Comparison of ENCODE assay signal across 11 cellular contexts in the genomic region with DNA sequence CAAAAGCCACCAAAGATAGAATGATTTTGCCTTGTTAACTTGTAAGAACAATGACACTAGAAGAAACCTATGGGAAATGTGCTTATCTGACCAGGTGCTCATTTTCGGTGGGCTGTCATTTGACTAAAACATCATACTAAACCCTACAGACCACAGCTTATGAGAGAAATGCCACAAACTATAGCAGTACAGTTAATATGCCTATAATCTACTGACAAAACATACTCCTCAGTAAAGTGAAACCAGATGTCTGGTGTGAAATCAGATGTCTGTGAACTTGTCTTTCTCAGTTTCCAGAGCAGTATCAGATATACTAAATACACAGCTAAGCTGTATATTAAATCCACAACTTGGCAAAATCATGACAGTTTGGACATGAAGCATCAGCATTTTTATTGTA. TPM values are rescaled to one million over a fixed set of nuclear protein-coding genes. Genes with fewer than 3 reads are reported as not detected.
DNase-seq lines count a peak whose midpoint lies in the region; ATAC-seq and TF ChIP-seq lines count a peak whose summit lies in the region.
"Had no signal": no experiment of that assay in that cellular context is flagged by ENCODE, and none has a peak within 500 bp of the region (broad histone marks: within the 10 kb centered on the region; RNA-seq: fewer than 3 reads in every experiment).

No MANE protein-coding gene starts in this region.

- peaks cover 0 to 20% of the 10 kb centered on the region in 2 donors for H3K36me3 ChIP-seq in gastrocnemius medialis
- peaks cover 19% of the 10 kb centered on the region for H3K36me3 ChIP-seq in lower lobe of right lung
- H3K36me3 ChIP-seq: colonic mucosa had no signal

- TF ChIP-seq CTCF in gastrocnemius medialis (IDR thresholded peaks at IDR 0.05 in 4 of 5, conservative IDR thresholded peaks at IDR 0.05 in 1 of 5) (no peak), lower lobe of right lung (IDR thresholded peaks at IDR 0.05) (no peak)

- CTCF ChIA-PET in HEK293T (lab: Yijun Ruan, JAX): no interaction called here

- no peaks in the 10 kb centered on the region for H3K27me3 Mint-ChIP-seq in T-helper 17 cell

- POLR2A ChIA-PET in HEK293T (lab: Yijun Ruan, JAX): no interaction called here

- ATAC-seq in GM18517 (IDR thresholded peaks at IDR 0.05; ENCODE audit: unreplicated experiment) (peak; percentile 59), GM21529 (IDR thresholded peaks at IDR 0.05; ENCODE audit: unreplicated experiment) (peak; percentile 46), HG03280 (IDR thresholded peaks at IDR 0.05; ENCODE audit: unreplicated experiment) (peak; percentile 57), T-helper 17 cell (no peak), gastrocnemius medialis (no peak), lower lobe of right lung (no peak)

- H3K9me3 ChIP-seq in T-helper 17 cell (ENCODE audit: control insufficient read depth, low read length, poor library complexity, severe bottlenecking) (no peaks in the 10 kb centered on the region), gastrocnemius medialis (no peaks in the 10 kb centered on the region), lower lobe of right lung (no peaks in the 10 kb centered on the region)
- H3K9me3 ChIP-seq: colonic mucosa had no signal

- no peak overlapping the region for H3K27ac Mint-ChIP-seq in T-helper 17 cell

- H3K27ac ChIP-seq in gastrocnemius medialis: no peak overlapping the region
- no peak overlapping the region for H3K27ac ChIP-seq in lower lobe of right lung
- H3K27ac ChIP-seq: colonic mucosa, PC-9 had no signal

- peaks cover 14 to 29% of the 10 kb centered on the region in 2 donors for H3K4me1 ChIP-seq in gastrocnemius medialis
- peaks cover 18% of the 10 kb centered on the region for H3K4me1 ChIP-seq in lower lobe of right lung
- H3K4me1 ChIP-seq: colonic mucosa had no signal

- in situ Hi-C loops in gastrocnemius medialis (cut with MboI; ENCODE audit: low sequenced_read_pairs in 4 of 4): loop anchor here in 2 of 4 donors (25.0 kb wide), 2 partner anchors 653 to 928 kb away; partner anchors contain the start of genes DOCK4 (in 1 of the 2), LSMEM1 (in 1 of the 2) and ZNF277 (in 1 of the 2)

- TF ChIP-seq POLR2A in gastrocnemius medialis (IDR thresholded peaks at IDR 0.05): no peak

- H3K4me3 Mint-ChIP-seq in T-helper 17 cell: no peak overlapping the region

- peaks cover 30% of the 10 kb centered on the region for H3K4me1 Mint-ChIP-seq in T-helper 17 cell

- no peak overlapping the region for H3K4me3 ChIP-seq in gastrocnemius medialis
- no peak overlapping the region for H3K4me3 ChIP-seq in lower lobe of right lung
- H3K4me3 ChIP-seq: colonic mucosa, PC-9 had no signal

- no peaks in the 10 kb centered on the region for H3K27me3 ChIP-seq in gastrocnemius medialis
- no peaks in the 10 kb centered on the region for H3K27me3 ChIP-seq in lower lobe of right lung (ENCODE audit: low read depth)
- H3K27me3 ChIP-seq: colonic mucosa had no signal

- DNase-seq in dedifferentiated amniotic fluid mesenchymal stem cell (ENCODE audit: extremely low spot score): peak; percentile 32
- DNase-seq in T-helper 17 cell: no peak
- DNase-seq in HEK293T (ENCODE audit: extremely low spot score): no peak
- no peak for DNase-seq in gastrocnemius medialis
- DNase-seq in lower lobe of right lung: no peak
- DNase-seq: activated CD8-positive, alpha-beta memory T cell treated with anti-CD3 and anti-CD28 coated beads for 24 hours; colonic mucosa; PC-9 had no signal

- H3K36me3 Mint-ChIP-seq in T-helper 17 cell (ENCODE audit: low read depth): peaks cover 18% of the 10 kb centered on the region

- intact Hi-C loops in gastrocnemius medialis (cut with DNase I; ENCODE audit: low total_unique reads) (no loop called here), lower lobe of right lung (cut with DNase I) (no loop called here)

TF ChIP-seq in HEK293T, 16 proteins besides CTCF, POLR2A, EP300 and RAD21:
- TF ChIP-seq FOXM1 (IDR thresholded peaks at IDR 0.05; ENCODE audit: borderline replicate concordance): no peak
- no peak for TF ChIP-seq BHLHE40 (IDR thresholded peaks at IDR 0.05; ENCODE audit: borderline replicate concordance)
- TF ChIP-seq TARDBP (IDR thresholded peaks at IDR 0.05): no peak
- no peak for TF ChIP-seq NFRKB (IDR thresholded peaks at IDR 0.05)
- TF ChIP-seq L3MBTL2 (conservative IDR thresholded peaks at IDR 0.05): no peak
- no peak for TF ChIP-seq ELF4 (IDR thresholded peaks at IDR 0.05)
- no peak for TF ChIP-seq FOXA1 (IDR thresholded peaks at IDR 0.05)
- TF ChIP-seq SP1 (IDR thresholded peaks at IDR 0.05): no peak
- TF ChIP-seq ZNF384 (IDR thresholded peaks at IDR 0.05): no peak
- no peak for TF ChIP-seq CTBP1 (IDR thresholded peaks at IDR 0.05; ENCODE audit: borderline replicate concordance)
- no peak for TF ChIP-seq HDGF (IDR thresholded peaks at IDR 0.05; ENCODE audit: borderline replicate concordance)
- no peak for TF ChIP-seq ARNT (IDR thresholded peaks at IDR 0.05)
- no peak for TF ChIP-seq FOXK2 (IDR thresholded peaks at IDR 0.05)
- TF ChIP-seq SUZ12 (IDR thresholded peaks at IDR 0.05): no peak
- TF ChIP-seq, protein P1, sequence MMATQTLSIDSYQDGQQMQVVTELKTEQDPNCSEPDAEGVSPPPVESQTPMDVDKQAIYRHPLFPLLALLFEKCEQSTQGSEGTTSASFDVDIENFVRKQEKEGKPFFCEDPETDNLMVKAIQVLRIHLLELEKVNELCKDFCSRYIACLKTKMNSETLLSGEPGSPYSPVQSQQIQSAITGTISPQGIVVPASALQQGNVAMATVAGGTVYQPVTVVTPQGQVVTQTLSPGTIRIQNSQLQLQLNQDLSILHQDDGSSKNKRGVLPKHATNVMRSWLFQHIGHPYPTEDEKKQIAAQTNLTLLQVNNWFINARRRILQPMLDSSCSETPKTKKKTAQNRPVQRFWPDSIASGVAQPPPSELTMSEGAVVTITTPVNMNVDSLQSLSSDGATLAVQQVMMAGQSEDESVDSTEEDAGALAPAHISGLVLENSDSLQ (IDR thresholded peaks at IDR 0.05): no peak
- TF ChIP-seq LEF1 (IDR thresholded peaks at IDR 0.05; ENCODE audit: borderline replicate concordance): no peak

RNA-seq across cellular contexts. Expression of gene IMMP2L, which starts 3.3 kb away (rescaled TPM):
- total RNA-seq in T-helper 17 cell: 10 to 100 TPM; 17.9 to 19.9 TPM
- 10 to 100 TPM in 3 of 4 donors, 1 to 10 TPM in 1; 8.3 to 19.2 (median 17.8) TPM for total RNA-seq in gastrocnemius medialis
- total RNA-seq in lower lobe of right lung: 14.7 TPM

Comparison
In these comparisons a context has a peak if more than half of its experiments do, and no peak if none do; other contexts are left out.
1. ATAC-seq: peak in GM18517 (single experiment), GM21529 (single experiment) and HG03280 (single experiment); none in T-helper 17 cell (single experiment), gastrocnemius medialis (0 of 2) and lower lobe of right lung (0 of 2).